ENCODE assay signal across 16 cellular contexts in the genomic region with DNA sequence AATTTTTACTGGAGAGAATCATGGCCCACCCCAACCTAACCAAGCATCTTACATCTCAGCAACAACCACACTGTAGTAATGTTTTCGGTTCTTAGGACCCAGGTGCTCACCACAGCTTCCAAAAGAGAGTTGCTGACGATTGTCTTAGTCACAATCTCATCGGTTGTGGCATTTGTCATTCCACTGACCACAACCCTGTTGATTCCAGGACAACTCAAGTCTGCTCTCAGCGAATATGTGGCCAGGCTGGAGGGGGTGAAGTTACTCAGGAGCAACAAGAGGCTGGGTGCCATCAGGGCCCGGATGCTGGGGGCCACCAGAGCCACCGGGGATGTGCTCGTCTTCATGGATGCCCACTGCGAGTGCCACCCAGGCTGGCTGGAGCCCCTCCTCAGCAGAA. TPM values are rescaled to one million over a fixed set of nuclear protein-coding genes. Genes with fewer than 3 reads are reported as not detected.
DNase-seq lines count a peak whose midpoint lies in the region; TF ChIP-seq lines count a peak whose summit lies in the region.
"Had no signal": no experiment of that assay in that cellular context is flagged by ENCODE, and none has a peak within 500 bp of the region (broad histone marks: within the 10 kb centered on the region; RNA-seq: fewer than 3 reads in every experiment).

No MANE protein-coding gene starts in this region.

- H3K27ac ChIP-seq in epithelial cell of prostate: no peak overlapping the region
- H3K27ac ChIP-seq: sigmoid colon had no signal

- H3K4me3 ChIP-seq in AG10803 (ENCODE audit: low read length): no peak overlapping the region
- H3K4me3 ChIP-seq: GM12878, sigmoid colon had no signal

- TF ChIP-seq CTCF in AG10803 (conservative IDR thresholded peaks at IDR 0.05; ENCODE audit: low read length): no peak

- DNase-seq in AG10803 (ENCODE audit: low read depth) (peak; percentile 61), EH (ENCODE audit: low read depth) (peak; percentile 49), RPMI7951 (ENCODE audit: low read depth) (peak; percentile 88), epithelial cell of prostate (ENCODE audit: low read depth, low spot score) (peak; percentile 54), NCI-H524 treated with DMSO at 0.1 percent for 48 hours (lab: John Stamatoyannopoulos, UW) (no peak), SIG-M5 (lab: John Stamatoyannopoulos, UW) (no peak), AML-193 (lab: John Stamatoyannopoulos, UW) (no peak)
- DNase-seq: activated B cell treated with CpG ODN at 0.5 μM for 24 hours; CD4-positive, alpha-beta T cell; cortex of kidney; H7; hypothalamus; left colon; NCI-H1105; sigmoid colon had no signal

RNA-seq across cellular contexts. Expression of gene GALNT15, which starts 25.9 kb away (rescaled TPM):
- 0.12 TPM in 1 of 2 replicates, not detected in the other for total RNA-seq in RPMI7951 (2014; rRNA removed; shearing (Covaris generic))
- total RNA-seq: activated B cell treated with CpG ODN at 0.5 μM for 24 hours; CD4-positive, alpha-beta T cell; H7 had no signal

Comparison
In these comparisons a context has a peak if more than half of its experiments do, and no peak if none do; other contexts are left out.
1. DNase-seq: peak in AG10803 (single experiment), EH (single experiment), RPMI7951 (single experiment) and epithelial cell of prostate (single experiment); none in NCI-H524 treated with DMSO at 0.1 percent for 48 hours (single experiment), SIG-M5 (single experiment) and AML-193 (0 of 2).